9 cellular contexts compared by ENCODE assay signal in genomic region chr1:36149973-36150295, GRCh38. TPM values are rescaled to one million over a fixed set of nuclear protein-coding genes. Genes with fewer than 3 reads are reported as not detected.
DNase-seq lines count a peak whose midpoint lies in the region; ATAC-seq and TF ChIP-seq lines count a peak whose summit lies in the region.
"Had no signal": no experiment of that assay in that cellular context is flagged by ENCODE, and none has a peak within 500 bp of the region (broad histone marks: within the 10 kb centered on the region; RNA-seq: fewer than 3 reads in every experiment).

No MANE protein-coding gene starts in this region.

- peaks cover 2% of the 10 kb centered on the region for H3K36me3 Mint-ChIP-seq in progenitor cell of endocrine pancreas (ENCODE audit: insufficient read depth)

- H3K4me3 ChIP-seq in GM06990 (replicated peaks; ENCODE audit: low read depth, low read length) = 0 out of 2 replicates have a peak overlapping the region, but pooled peaks have one; percentile 32
- H3K4me3 ChIP-seq in Panc1 (ENCODE audit: low read depth in 2 of 2, low read length in 2 of 2) = peak overlapping the region; percentile 5 to 26; a peak in 3 of 4 replicates
- no peak overlapping the region for H3K4me3 ChIP-seq in epithelial cell of esophagus (ENCODE audit: low read length)

- no TSS peak for BruUV-seq in Panc1 (replicated peaks; lab: Mats Ljungman, UMichigan)

- in situ Hi-C loops in Panc1 (cut with HindIII; ENCODE audit: low pct_unique_long_range_greater_than_20kb, low sequenced_read_pairs) = no loop called here

- H3K27me3 Mint-ChIP-seq in progenitor cell of endocrine pancreas = no peaks in the 10 kb centered on the region

- H3K4me1 ChIP-seq in Panc1 (ENCODE audit: control insufficient read depth, insufficient read depth, low read length) = peaks cover 38% of the 10 kb centered on the region

- CTCF ChIA-PET in Panc1 (lab: Charles Lee) = interaction anchor here (0.7 to 2.6 kb wide), 11 partner anchors 10 to 299 kb away, joined by 3 to 29 read pairs (median 3); partner anchors contain the start of gene SH3D21

- DNase-seq in GM06990 (ENCODE audit: extremely low read depth, insufficient read length) (no peak), Panc1 (ENCODE audit: low read depth, low spot score) (no peak), epithelial cell of esophagus (ENCODE audit: low read depth) (peak; percentile 57), progenitor cell of endocrine pancreas (ENCODE audit: low spot score, unreplicated experiment) (no peak), NCI-H446 treated with DMSO at 0.1 percent for 48 hours (lab: John Stamatoyannopoulos, UW) (no peak), DMS53 (lab: John Stamatoyannopoulos, UW) (no peak), GF-D8 (lab: John Stamatoyannopoulos, UW) (no peak)
- DNase-seq in stimulated activated CD4-positive, alpha-beta T cell treated with anti-CD3 and anti-CD28 coated beads, Interleukin-4, amount 100 ng/mL, for 4 hours = no peak

- no peak overlapping the region for H3K4me3 Mint-ChIP-seq in progenitor cell of endocrine pancreas (ENCODE audit: low read depth)

- no peaks in the 10 kb centered on the region for H3K9me3 Mint-ChIP-seq in progenitor cell of endocrine pancreas (ENCODE audit: low read depth)

- H3K4me1 Mint-ChIP-seq in progenitor cell of endocrine pancreas (ENCODE audit: low read depth) = peaks cover 27% of the 10 kb centered on the region

- POLR2A ChIA-PET in Panc1 (lab: Charles Lee) = interaction anchor here (0.5 to 1.9 kb wide), 6 partner anchors 14 to 136 kb away, joined by 3 to 12 read pairs (median 5); no protein-coding TSS in a partner anchor

- H3K27me3 ChIP-seq in GM06990 (replicated peaks; ENCODE audit: control insufficient read depth, insufficient read depth, low read length) (no peaks in the 10 kb centered on the region), Panc1 (ENCODE audit: control insufficient read depth, insufficient read depth, low read length) (no peaks in the 10 kb centered on the region)

- ATAC-seq in Panc1 = 0 out of 2 replicates have a peak, but pooled peaks have one; percentile 0

- TF ChIP-seq CTCF in GM06990 (IDR thresholded peaks at IDR 0.05; ENCODE audit: insufficient read depth, low read length, poor library complexity, severe bottlenecking) (no peak), Panc1 (IDR thresholded peaks at IDR 0.05) (no peak), epithelial cell of esophagus (IDR thresholded peaks at IDR 0.05; ENCODE audit: insufficient read depth, low read depth, low read length, missing control alignments) (no peak), progenitor cell of endocrine pancreas (IDR thresholded peaks at IDR 0.05; ENCODE audit: unreplicated experiment) (no peak)

- no peaks in the 10 kb centered on the region for H3K9me3 ChIP-seq in Panc1 (ENCODE audit: control insufficient read depth, insufficient read depth, low read depth, low read length)

- intact Hi-C loops in Panc1 (cut with micrococcal nuclease; ENCODE audit: unreplicated experiment) = loop anchor here (1.0 to 5.0 kb wide), 2 partner anchors 38 to 132 kb away; no protein-coding TSS in a partner anchor

- H3K27ac Mint-ChIP-seq in progenitor cell of endocrine pancreas = peak overlapping the region; percentile 99

- peak overlapping the region; percentile 98 for H3K27ac ChIP-seq in Panc1 (ENCODE audit: low read length)

- H3K36me3 ChIP-seq in GM06990 (ENCODE audit: control insufficient read depth, insufficient read depth, low read length) (no peaks in the 10 kb centered on the region; the same call in 1 of the 2 replicates), Panc1 (ENCODE audit: control insufficient read depth, insufficient read depth, low read length) (no peaks in the 10 kb centered on the region; the same call in 1 of the 2 replicates)

RNA-seq across cellular contexts. Expression of gene TRAPPC3, which starts 0.6 kb away (rescaled TPM):
- total RNA-seq in Panc1 (2021; ENCODE audit: unreplicated experiment) = 98.7 TPM
- polyA plus RNA-seq in Panc1 (2012; ENCODE audit: insufficient read length) = 150 TPM
- 61.0 and 63.6 TPM in 2 replicates for total RNA-seq in progenitor cell of endocrine pancreas

RNA-seq across cellular contexts. Expression of gene MAP7D1, which starts 6.0 kb away (rescaled TPM):
- total RNA-seq in Panc1 (2021; ENCODE audit: unreplicated experiment) = 212 TPM
- polyA plus RNA-seq in Panc1 (2012; ENCODE audit: insufficient read length) = 223 TPM
- total RNA-seq in progenitor cell of endocrine pancreas = 98.0 and 109 TPM in 2 replicates

RNA-seq across cellular contexts. Expression of gene COL8A2, which starts 24.9 kb away (rescaled TPM):
- total RNA-seq in Panc1 (2021; ENCODE audit: unreplicated experiment) (1.2 TPM), progenitor cell of endocrine pancreas (0.10 and 0.18 TPM in 2 replicates)
- polyA plus RNA-seq in Panc1 (2012; ENCODE audit: insufficient read length) = 1.9 TPM
- total RNA-seq: T-helper 1 cell treated with Interleukin-12 subunit alpha and Interleukin-12 subunit beta and Interleukin-4 antibody, amounts not matched to agents 30 ng/mL and 1 ng/mL, for 36 hours had no signal
